Comparison of ENCODE assay signal across 8 cellular contexts in genomic region chr3:4776980-4777581, GRCh38.
DNase-seq lines count a peak whose midpoint lies in the region; ATAC-seq and TF ChIP-seq lines count a peak whose summit lies in the region.
"Had no signal": no experiment of that assay in that cellular context is flagged by ENCODE, and none has a peak within 500 bp of the region (broad histone marks: within the 10 kb centered on the region; RNA-seq: fewer than 3 reads in every experiment).

No MANE protein-coding gene starts in this region.

- no peaks in the 10 kb centered on the region for H3K79me2 ChIP-seq in hepatocyte

- no peak for TF ChIP-seq CTCF in RWPE2 (IDR thresholded peaks at IDR 0.05; ENCODE audit: poor library complexity, severe bottlenecking)
- TF ChIP-seq CTCF in hepatocyte (IDR thresholded peaks at IDR 0.05; ENCODE audit: poor library complexity): no peak
- TF ChIP-seq CTCF in glutamatergic neuron (IDR thresholded peaks at IDR 0.05; ENCODE audit: partially characterized antibody, unreplicated experiment): no peak
- TF ChIP-seq CTCF in upper lobe of right lung (IDR thresholded peaks at IDR 0.05): no peak

- no peak overlapping the region for H2AFZ ChIP-seq in hepatocyte

- ATAC-seq in GM18909 (IDR thresholded peaks at IDR 0.05; ENCODE audit: poor library complexity, unreplicated experiment): peak; percentile 86
- ATAC-seq in HG02759 (IDR thresholded peaks at IDR 0.05; ENCODE audit: unreplicated experiment): peak; percentile 87
- peak; percentile 41 for ATAC-seq in RWPE2 (ENCODE audit: low read depth)
- ATAC-seq in upper lobe of right lung: no peak

- no peak overlapping the region for H3K4me2 ChIP-seq in hepatocyte

- H3K27ac ChIP-seq in RWPE2 (ENCODE audit: poor library complexity, severe bottlenecking) (peak overlapping the region; percentile 66), hepatocyte (peak overlapping the region; percentile 69), upper lobe of right lung (no peak overlapping the region)
- H3K27ac ChIP-seq: SK-N-MC had no signal

- H3K9me2 ChIP-seq in hepatocyte (replicated peaks; ENCODE audit: insufficient read depth): no peaks in the 10 kb centered on the region

- no peak overlapping the region for H3K27ac Mint-ChIP-seq in glutamatergic neuron (ENCODE audit: unreplicated experiment)

- H3K36me3 ChIP-seq in RWPE2 (ENCODE audit: low read depth): no peaks in the 10 kb centered on the region
- H3K36me3 ChIP-seq in hepatocyte (replicated peaks; ENCODE audit: insufficient read depth, low read depth): no peaks in the 10 kb centered on the region
- H3K36me3 ChIP-seq in upper lobe of right lung: peaks cover 13% of the 10 kb centered on the region

- H3K9me3 ChIP-seq in RWPE2 (ENCODE audit: severe bottlenecking) (no peaks in the 10 kb centered on the region), hepatocyte (ENCODE audit: low read depth) (no peaks in the 10 kb centered on the region), upper lobe of right lung (no peaks in the 10 kb centered on the region)

- H4K20me1 ChIP-seq in hepatocyte (ENCODE audit: insufficient read depth, poor library complexity, severe bottlenecking): no peaks in the 10 kb centered on the region

- H3K27me3 Mint-ChIP-seq in glutamatergic neuron (ENCODE audit: unreplicated experiment): no peaks in the 10 kb centered on the region

- DNase-seq in RWPE2 (ENCODE audit: low spot score): no peak
- DNase-seq in hepatocyte (ENCODE audit: low spot score): peak; percentile 59
- no peak for DNase-seq in glutamatergic neuron
- no peak for DNase-seq in upper lobe of right lung
- DNase-seq in COLO829 (ENCODE audit: low spot score): no peak

- H3K4me3 ChIP-seq in RWPE2 (ENCODE audit: severe bottlenecking): no peak overlapping the region
- H3K4me3 ChIP-seq in hepatocyte: no peak overlapping the region
- no peak overlapping the region for H3K4me3 ChIP-seq in upper lobe of right lung
- H3K4me3 ChIP-seq: SK-N-MC had no signal

- H3K27me3 ChIP-seq in RWPE2 (ENCODE audit: insufficient read depth, poor library complexity, severe bottlenecking) (no peaks in the 10 kb centered on the region), hepatocyte (no peaks in the 10 kb centered on the region), upper lobe of right lung (no peaks in the 10 kb centered on the region)

- no peaks in the 10 kb centered on the region for H3K9me3 Mint-ChIP-seq in glutamatergic neuron (ENCODE audit: unreplicated experiment)

- H3K36me3 Mint-ChIP-seq in glutamatergic neuron (ENCODE audit: unreplicated experiment): no peaks in the 10 kb centered on the region

- intact Hi-C loops in upper lobe of right lung (cut with DNase I): no loop called here

- no peak overlapping the region for H3K4me3 Mint-ChIP-seq in glutamatergic neuron (ENCODE audit: unreplicated experiment)

- H3K4me1 Mint-ChIP-seq in glutamatergic neuron (ENCODE audit: low read depth, unreplicated experiment): no peaks in the 10 kb centered on the region

- WGBS in hepatocyte (ENCODE audit: low lambda C conversion rate, missing lambda C conversion rate): 52% methylated on average over 5 of the region's 5 CpGs

- H3K4me1 ChIP-seq in RWPE2 (ENCODE audit: insufficient read depth, poor library complexity, severe bottlenecking) (peaks cover 28% of the 10 kb centered on the region), hepatocyte (ENCODE audit: insufficient read depth) (peaks cover 8% of the 10 kb centered on the region), upper lobe of right lung (peaks cover 19% of the 10 kb centered on the region)
